In genomic region chr19:51754106-51754505, GRCh38 we compare ENCODE assay signal across 27 cellular contexts. TPM values are rescaled to one million over a fixed set of nuclear protein-coding genes. Genes with fewer than 3 reads are reported as not detected.
A peak's percentile ranks its signal among the peaks of the same experiment; 100 is the strongest.
DNase-seq lines count a peak whose midpoint lies in the region; ATAC-seq, FAIRE-seq and TF ChIP-seq lines count a peak whose summit lies in the region.
"Had no signal": no experiment of that assay in that cellular context is flagged by ENCODE, and none has a peak within 500 bp of the region (broad histone marks: within the 10 kb centered on the region; RNA-seq: fewer than 3 reads in every experiment).

No MANE protein-coding gene starts in this region.

- no peaks in the 10 kb centered on the region for H3K36me3 ChIP-seq in right lobe of liver
- no peaks in the 10 kb centered on the region for H3K36me3 ChIP-seq in HepG2 (replicated peaks in 1 of 2; ENCODE audit: control insufficient read depth in 1 of 2, insufficient read depth in 2 of 2, low read length in 2 of 2)
- H3K36me3 ChIP-seq in neutrophil, result peaks cover 17% of the 10 kb centered on the region
- H3K36me3 ChIP-seq in upper lobe of right lung, result no peaks in the 10 kb centered on the region
- no peaks in the 10 kb centered on the region for H3K36me3 ChIP-seq in thyroid gland
- H3K36me3 ChIP-seq: BE2C, cardiac muscle cell, uterus had no signal

- no peak overlapping the region for H3K4me2 ChIP-seq in HepG2 (ENCODE audit: low read depth, low read length)
- H3K4me2 ChIP-seq: SK-N-SH had no signal

- in situ Hi-C loops in HepG2 (cut with HindIII; ENCODE audit: extremely low pct_ligation_motif_present, low pct_unique_long_range_greater_than_20kb) (no loop called here), ACHN (cut with HindIII; ENCODE audit: low pct_ligation_motif_present, low pct_unique_long_range_greater_than_20kb, low sequenced_read_pairs) (no loop called here)

- H3K4me3 ChIP-seq in right lobe of liver (no peak overlapping the region), HepG2 (replicated peaks in 1 of 3; ENCODE audit: insufficient read depth in 1 of 3, low read depth in 2 of 3, low read length in 3 of 3) (no peak overlapping the region), dorsolateral prefrontal cortex (no peak overlapping the region), neutrophil (ENCODE audit: low read depth in 1 of 2, low read length in 1 of 2) (peak overlapping the region; percentile 88 to 100), upper lobe of right lung (no peak overlapping the region), thyroid gland (replicated peaks in 1 of 3) (no peak overlapping the region)
- H3K4me3 ChIP-seq: cardiac muscle cell, uterus had no signal

- TF ChIP-seq POLR2A in right lobe of liver (IDR thresholded peaks at IDR 0.05) (no peak), HepG2 (IDR thresholded peaks at IDR 0.05; ENCODE audit: insufficient read depth in 1 of 2, low read depth in 2 of 2, low read length in 2 of 2) (no peak), thyroid gland (IDR thresholded peaks at IDR 0.05) (no peak)

- TF ChIP-seq EP300 in HepG2 (IDR thresholded peaks at IDR 0.05; ENCODE audit: low read depth in 2 of 2, low read length in 2 of 2) (no peak), HepG2 (CRISPR knock-in tag; IDR thresholded peaks at IDR 0.05; ENCODE audit: borderline replicate concordance) (no peak)

- TF ChIP-seq CTCF in right lobe of liver (IDR thresholded peaks at IDR 0.05) (no peak), HepG2 (CRISPR knock-in tag; IDR thresholded peaks at IDR 0.05) (no peak), dorsolateral prefrontal cortex (IDR thresholded peaks at IDR 0.05 in 54 of 56, conservative IDR thresholded peaks at IDR 0.05 in 2 of 56; ENCODE audit: low read depth in 1 of 56, partially characterized antibody in 56 of 56) (no peak), neutrophil (IDR thresholded peaks at IDR 0.05) (no peak), upper lobe of right lung (IDR thresholded peaks at IDR 0.05) (no peak), thyroid gland (IDR thresholded peaks at IDR 0.05) (no peak)

- WGBS in right lobe of liver (ENCODE audit: insufficient coverage, low coverage, low lambda C conversion rate, missing lambda C conversion rate), result 48% methylated on average over 3 of the region's 6 CpGs
- 27% methylated on average over 5 of the region's 6 CpGs for WGBS in HepG2 (ENCODE audit: low lambda C conversion rate)
- WGBS in thyroid gland, 2 donors, result 92% methylated on average over 6 of the region's 6 CpGs

- no peak overlapping the region for H3K9ac ChIP-seq in HepG2 (ENCODE audit: insufficient read depth, low read depth, low read length)
- H3K9ac ChIP-seq: SK-N-SH had no signal

- H4K20me1 ChIP-seq in HepG2 (ENCODE audit: insufficient read depth, low read length), result no peaks in the 10 kb centered on the region

- ATAC-seq in right lobe of liver (peak; percentile 32 to 70 (median 62)), HepG2 (no peak), upper lobe of right lung (peak; percentile 65)
- ATAC-seq: activated naive CD4-positive, alpha-beta T cell treated with anti-CD3 and anti-CD28 coated beads, Interleukin-2, amount 50 U/mL, for 72 hours; natural killer cell treated with Interleukin-12 subunit alpha and Interleukin-12 subunit beta and Interleukin-15 and Interleukin-18, amount 100 ng/mL, for 72 hours had no signal

- POLR2A ChIA-PET in HepG2 (lab: Yijun Ruan, JAX), result no interaction called here

- BruUV-seq in HepG2 (replicated peaks; lab: Mats Ljungman, UMichigan), result no TSS peak

- no peak for TF ChIP-seq RAD21 in HepG2 (CRISPR knock-in tag; IDR thresholded peaks at IDR 0.05)

- H3K79me2 ChIP-seq in HepG2 (ENCODE audit: insufficient read depth, low read length), result no peaks in the 10 kb centered on the region

- no peak overlapping the region for H2AFZ ChIP-seq in HepG2 (ENCODE audit: low read length)

- peak in 1 of 3 donors; percentile 44 for DNase-seq in right lobe of liver
- no peak for DNase-seq in HepG2 (ENCODE audit: low spot score)
- no peak for DNase-seq in dorsolateral prefrontal cortex
- DNase-seq in upper lobe of right lung, result no peak
- DNase-seq in HTR-8/SVneo (ENCODE audit: insufficient read length, low spot score), result no peak
- no peak for DNase-seq in ACHN
- DNase-seq in thyroid gland, result no peak
- DNase-seq: activated B cell treated with CpG ODN at 0.5 μM for 24 hours; activated CD4-positive, alpha-beta T cell treated with anti-CD3 and anti-CD28 coated beads, Interleukin-2, amount 50 U/mL, for 4 hours; aorta; BE2C; DMS79 treated with DMSO at 0.1 percent for 48 hours; HFFc6; NCI-H1436; NCI-H526; posterior cingulate gyrus; SK-N-SH; uterus had no signal

- no peak for FAIRE-seq in HepG2 (lab: Jason Lieb, UNC)
- FAIRE-seq in HTR-8/SVneo (lab: Jason Lieb, UNC), result no peak
- FAIRE-seq: A204.1, GM18507 had no signal

- H3K4me1 ChIP-seq in right lobe of liver (no peaks in the 10 kb centered on the region), HepG2 (ENCODE audit: insufficient read depth, low read length) (no peaks in the 10 kb centered on the region), neutrophil (ENCODE audit: control insufficient read depth in 1 of 2, insufficient read depth in 1 of 2, low read depth in 1 of 2, low read length in 1 of 2) (peaks cover 55 to 68% of the 10 kb centered on the region in 2 experiments), upper lobe of right lung (no peaks in the 10 kb centered on the region), thyroid gland (no peaks in the 10 kb centered on the region)
- H3K4me1 ChIP-seq: BE2C, uterus had no signal

- H3K27me3 ChIP-seq in right lobe of liver, result no peaks in the 10 kb centered on the region
- no peaks in the 10 kb centered on the region; a peak in 1 of 5 replicates for H3K27me3 ChIP-seq in HepG2 (ENCODE audit: control insufficient read depth in 1 of 2, insufficient read depth in 2 of 2, low read length in 2 of 2)
- peaks cover 0 to 10% (median 0%) of the 10 kb centered on the region in 45 donors for H3K27me3 ChIP-seq in dorsolateral prefrontal cortex
- no peaks in the 10 kb centered on the region for H3K27me3 ChIP-seq in neutrophil
- no peaks in the 10 kb centered on the region for H3K27me3 ChIP-seq in upper lobe of right lung
- H3K27me3 ChIP-seq in thyroid gland, result no peaks in the 10 kb centered on the region
- H3K27me3 ChIP-seq: cardiac muscle cell, uterus had no signal

- no peaks in the 10 kb centered on the region for H3K9me3 ChIP-seq in right lobe of liver
- no peaks in the 10 kb centered on the region; the same call in 1 of the 2 replicates for H3K9me3 ChIP-seq in HepG2 (ENCODE audit: low read length)
- H3K9me3 ChIP-seq in neutrophil, result no peaks in the 10 kb centered on the region
- no peaks in the 10 kb centered on the region for H3K9me3 ChIP-seq in upper lobe of right lung
- no peaks in the 10 kb centered on the region for H3K9me3 ChIP-seq in thyroid gland
- H3K9me3 ChIP-seq: BE2C, SK-N-SH, uterus had no signal

- intact Hi-C loops in right lobe of liver (cut with DNase I), result no loop called here
- intact Hi-C loops in HepG2 (cut with micrococcal nuclease; ENCODE audit: unreplicated experiment), result no loop called here
- intact Hi-C loops in dorsolateral prefrontal cortex (cut with DNase I), result no loop called here
- intact Hi-C loops in upper lobe of right lung (cut with DNase I), result no loop called here
- intact Hi-C loops in thyroid gland (cut with DNase I), result no loop called here

- CTCF ChIA-PET in HepG2 (lab: Yijun Ruan, JAX; ENCODE audit: low intra/inter-chr PET ratio, low total read pairs), result no interaction called here

- peak overlapping the region in 1 of 3 donors; percentile 29 for H3K27ac ChIP-seq in right lobe of liver
- H3K27ac ChIP-seq in HepG2 (ENCODE audit: extremely low read length, insufficient read depth, low read length), result no peak overlapping the region
- peak overlapping the region in 33 of 59 donors; percentile 11 to 82 (median 47) for H3K27ac ChIP-seq in dorsolateral prefrontal cortex
- peak overlapping the region; percentile 95 for H3K27ac ChIP-seq in neutrophil
- peak overlapping the region; percentile 45 for H3K27ac ChIP-seq in upper lobe of right lung
- no peak overlapping the region for H3K27ac ChIP-seq in thyroid gland
- H3K27ac ChIP-seq: cardiac muscle cell, RWPE1, uterus had no signal

RNA-seq across cellular contexts. Expression of gene FPR1, which starts 2.4 kb away (rescaled TPM):
- total RNA-seq in right lobe of liver (1 to 10 TPM; 1.1 to 9.0 (median 5.2) TPM), HepG2 (2016; rRNA removed; fragmentation: Illumina TruSeq; extraction: Trizol) (not detected in 2 replicates), dorsolateral prefrontal cortex (10 to 100 TPM in 52 of 120 experiments, 1 to 10 TPM in 68; 1.1 to 63.7 (median 7.9) TPM), upper lobe of right lung (53.3 TPM), thyroid gland (1 to 10 TPM; 1.7 to 5.8 (median 3.3) TPM)
- not detected in 2 replicates for total RNA-seq in HepG2 (2016; cell fraction: cytosol; rRNA removed; fragmentation: Illumina TruSeq; extraction: Trizol; ENCODE audit: low read depth)
- not detected in 2 replicates for total RNA-seq in HepG2 (2016; cell fraction: insoluble cytoplasmic fraction; rRNA removed; fragmentation: Illumina TruSeq; extraction: Trizol)
- total RNA-seq in HepG2 (2016; cell fraction: membrane; rRNA removed; fragmentation: Illumina TruSeq; extraction: Trizol), result not detected in 2 replicates
- total RNA-seq in HepG2 (2016; cell fraction: nucleus; rRNA removed; fragmentation: Illumina TruSeq; extraction: Trizol), result not detected in 2 replicates
- polyA plus RNA-seq in HepG2 (2011; rRNA removed), result 0.07 TPM in 1 of 2 replicates, not detected in the other
- 0.03 TPM in 1 of 2 replicates, not detected in the other for polyA plus RNA-seq in HepG2 (2011; cell fraction: cytosol; rRNA removed)
- not detected in 2 replicates for polyA plus RNA-seq in HepG2 (2011; cell fraction: nucleus; rRNA removed)
- 0.27 TPM in 1 of 2 replicates, not detected in the other for polyA plus RNA-seq in HepG2 (2012)
- not detected in 2 replicates for polyA plus RNA-seq in HepG2 (2016; cell fraction: cytosol; fragmentation: Illumina TruSeq; extraction: Trizol; ENCODE audit: low read depth)
- not detected in 2 replicates for polyA plus RNA-seq in HepG2 (2016; cell fraction: insoluble cytoplasmic fraction; fragmentation: Illumina TruSeq; extraction: Trizol; ENCODE audit: low read depth)
- not detected in 2 replicates for polyA plus RNA-seq in HepG2 (2016; cell fraction: membrane; fragmentation: Illumina TruSeq; extraction: Trizol; ENCODE audit: low read depth)
- polyA plus RNA-seq in HepG2 (2016; cell fraction: nucleus; fragmentation: Illumina TruSeq; extraction: Trizol; ENCODE audit: insufficient read depth, low read depth), result not detected in 2 replicates
- polyA minus RNA-seq in HepG2 (2011; rRNA and poly(A)+ RNA removed; ENCODE audit: low replicate concordance), result not detected in 2 replicates
- polyA minus RNA-seq in HepG2 (2011; cell fraction: cytosol; rRNA and poly(A)+ RNA removed), result not detected in 2 replicates
- not detected in 2 replicates for polyA minus RNA-seq in HepG2 (2011; cell fraction: nucleus; rRNA and poly(A)+ RNA removed)
- total RNA-seq: activated naive CD4-positive, alpha-beta T cell treated with anti-CD3 and anti-CD28 coated beads, Interleukin-2, amount 50 U/mL, for 72 hours; activated T-helper 1 cell treated with anti-CD3 and anti-CD28 coated beads, Interleukin-12 subunit alpha, Interleukin-12 subunit beta, Interleukin-2, Interleukin-4 antibody, amounts not matched to agents 30 ng/mL and 10 ng/mL and 1 ng/mL, durations not matched to agents 14 hours and 24 hours and 36 hours; cardiac muscle cell had no signal
- polyA plus RNA-seq: cardiac muscle cell, SK-N-SH had no signal

RNA-seq across cellular contexts. Expression of gene FPR2, which starts 6.9 kb away (rescaled TPM):
- total RNA-seq in right lobe of liver (1 to 10 TPM in 3 of 6 experiments, under 1 TPM in 3; 0.75 to 1.6 (median 1.1) TPM), HepG2 (2016; rRNA removed; fragmentation: Illumina TruSeq; extraction: Trizol) (not detected in 2 replicates), dorsolateral prefrontal cortex (10 to 100 TPM in 1 of 120 experiments, 1 to 10 TPM in 48, under 1 TPM in 52, not detected in 19; 0.19 to 10.7 (median 0.99) TPM), upper lobe of right lung (12.5 TPM), thyroid gland (under 1 TPM in 3 of 4 donors, not detected in 1; 0.11 to 0.94 (median 0.39) TPM)
- total RNA-seq in HepG2 (2016; cell fraction: cytosol; rRNA removed; fragmentation: Illumina TruSeq; extraction: Trizol; ENCODE audit: low read depth), result not detected in 2 replicates
- total RNA-seq in HepG2 (2016; cell fraction: insoluble cytoplasmic fraction; rRNA removed; fragmentation: Illumina TruSeq; extraction: Trizol), result not detected in 2 replicates
- not detected in 2 replicates for total RNA-seq in HepG2 (2016; cell fraction: membrane; rRNA removed; fragmentation: Illumina TruSeq; extraction: Trizol)
- total RNA-seq in HepG2 (2016; cell fraction: nucleus; rRNA removed; fragmentation: Illumina TruSeq; extraction: Trizol), result not detected in 2 replicates
- polyA plus RNA-seq in HepG2 (2011; rRNA removed), result not detected in 2 replicates
- not detected in 2 replicates for polyA plus RNA-seq in HepG2 (2011; cell fraction: cytosol; rRNA removed)
- polyA plus RNA-seq in HepG2 (2011; cell fraction: nucleus; rRNA removed), result not detected in 2 replicates
- not detected in 2 replicates for polyA plus RNA-seq in HepG2 (2012)
- not detected in 2 replicates for polyA plus RNA-seq in HepG2 (2016; cell fraction: cytosol; fragmentation: Illumina TruSeq; extraction: Trizol; ENCODE audit: low read depth)
- not detected in 2 replicates for polyA plus RNA-seq in HepG2 (2016; cell fraction: insoluble cytoplasmic fraction; fragmentation: Illumina TruSeq; extraction: Trizol; ENCODE audit: low read depth)
- polyA plus RNA-seq in HepG2 (2016; cell fraction: membrane; fragmentation: Illumina TruSeq; extraction: Trizol; ENCODE audit: low read depth), result not detected in 2 replicates
- not detected in 2 replicates for polyA plus RNA-seq in HepG2 (2016; cell fraction: nucleus; fragmentation: Illumina TruSeq; extraction: Trizol; ENCODE audit: insufficient read depth, low read depth)
- polyA minus RNA-seq in HepG2 (2011; rRNA and poly(A)+ RNA removed; ENCODE audit: low replicate concordance), result not detected in 2 replicates
- not detected in 2 replicates for polyA minus RNA-seq in HepG2 (2011; cell fraction: cytosol; rRNA and poly(A)+ RNA removed)
- not detected in 2 replicates for polyA minus RNA-seq in HepG2 (2011; cell fraction: nucleus; rRNA and poly(A)+ RNA removed)
- total RNA-seq: activated B cell treated with CpG ODN at 0.5 μM for 24 hours; activated naive CD4-positive, alpha-beta T cell treated with anti-CD3 and anti-CD28 coated beads, Interleukin-2, amount 50 U/mL, for 72 hours; activated T-helper 1 cell treated with anti-CD3 and anti-CD28 coated beads, Interleukin-12 subunit alpha, Interleukin-12 subunit beta, Interleukin-2, Interleukin-4 antibody, amounts not matched to agents 30 ng/mL and 10 ng/mL and 1 ng/mL, durations not matched to agents 14 hours and 24 hours and 36 hours; cardiac muscle cell; HFFc6; MCF 10A had no signal
- polyA plus RNA-seq: cardiac muscle cell, SK-N-SH had no signal

RNA-seq across cellular contexts. Expression of gene HAS1, which starts 30.3 kb away (rescaled TPM):
- total RNA-seq in right lobe of liver (not detected), HepG2 (2016; rRNA removed; fragmentation: Illumina TruSeq; extraction: Trizol) (not detected in 2 replicates), dorsolateral prefrontal cortex (1 to 10 TPM; 1.1 to 8.3 (median 4.0) TPM), upper lobe of right lung (3.7 TPM), thyroid gland (1 to 10 TPM in 2 of 4 donors, not detected in 2; 1.1 to 1.5 TPM)
- total RNA-seq in HepG2 (2016; cell fraction: cytosol; rRNA removed; fragmentation: Illumina TruSeq; extraction: Trizol; ENCODE audit: low read depth), result not detected in 2 replicates
- total RNA-seq in HepG2 (2016; cell fraction: insoluble cytoplasmic fraction; rRNA removed; fragmentation: Illumina TruSeq; extraction: Trizol), result not detected in 2 replicates
- not detected in 2 replicates for total RNA-seq in HepG2 (2016; cell fraction: membrane; rRNA removed; fragmentation: Illumina TruSeq; extraction: Trizol)
- not detected in 2 replicates for total RNA-seq in HepG2 (2016; cell fraction: nucleus; rRNA removed; fragmentation: Illumina TruSeq; extraction: Trizol)
- polyA plus RNA-seq in HepG2 (2011; rRNA removed), result 0.12 TPM in 1 of 2 replicates, not detected in the other
- polyA plus RNA-seq in HepG2 (2011; cell fraction: cytosol; rRNA removed), result not detected in 2 replicates
- not detected in 2 replicates for polyA plus RNA-seq in HepG2 (2011; cell fraction: nucleus; rRNA removed)
- polyA plus RNA-seq in HepG2 (2012), result not detected in 2 replicates
- polyA plus RNA-seq in HepG2 (2016; cell fraction: cytosol; fragmentation: Illumina TruSeq; extraction: Trizol; ENCODE audit: low read depth), result not detected in 2 replicates
- not detected in 2 replicates for polyA plus RNA-seq in HepG2 (2016; cell fraction: insoluble cytoplasmic fraction; fragmentation: Illumina TruSeq; extraction: Trizol; ENCODE audit: low read depth)
- not detected in 2 replicates for polyA plus RNA-seq in HepG2 (2016; cell fraction: membrane; fragmentation: Illumina TruSeq; extraction: Trizol; ENCODE audit: low read depth)
- polyA plus RNA-seq in HepG2 (2016; cell fraction: nucleus; fragmentation: Illumina TruSeq; extraction: Trizol; ENCODE audit: insufficient read depth, low read depth), result not detected in 2 replicates
- not detected in 2 replicates for polyA minus RNA-seq in HepG2 (2011; rRNA and poly(A)+ RNA removed; ENCODE audit: low replicate concordance)
- not detected in 2 replicates for polyA minus RNA-seq in HepG2 (2011; cell fraction: cytosol; rRNA and poly(A)+ RNA removed)
- not detected in 2 replicates for polyA minus RNA-seq in HepG2 (2011; cell fraction: nucleus; rRNA and poly(A)+ RNA removed)
- total RNA-seq: activated B cell treated with CpG ODN at 0.5 μM for 24 hours; activated naive CD4-positive, alpha-beta T cell treated with anti-CD3 and anti-CD28 coated beads, Interleukin-2, amount 50 U/mL, for 72 hours; activated T-helper 1 cell treated with anti-CD3 and anti-CD28 coated beads, Interleukin-12 subunit alpha, Interleukin-12 subunit beta, Interleukin-2, Interleukin-4 antibody, amounts not matched to agents 30 ng/mL and 10 ng/mL and 1 ng/mL, durations not matched to agents 14 hours and 24 hours and 36 hours; HFFc6; natural killer cell treated with Interleukin-12 subunit alpha and Interleukin-12 subunit beta and Interleukin-15 and Interleukin-18, amount 100 ng/mL, for 72 hours had no signal
- polyA plus RNA-seq: aorta, SK-N-SH had no signal

RNA-seq across cellular contexts. Expression of gene FPR3, which starts 40.9 kb away (rescaled TPM):
- total RNA-seq in right lobe of liver (10 to 100 TPM in 1 of 6 experiments, 1 to 10 TPM in 5; 2.2 to 13.9 (median 4.6) TPM), HepG2 (2016; rRNA removed; fragmentation: Illumina TruSeq; extraction: Trizol) (not detected in 2 replicates), dorsolateral prefrontal cortex (1 to 10 TPM in 44 of 120 experiments, under 1 TPM in 66, not detected in 10; 0.17 to 4.0 (median 0.88) TPM), upper lobe of right lung (41.0 TPM), thyroid gland (1 to 10 TPM; 1.6 to 9.7 (median 2.7) TPM)
- not detected in 2 replicates for total RNA-seq in HepG2 (2016; cell fraction: cytosol; rRNA removed; fragmentation: Illumina TruSeq; extraction: Trizol; ENCODE audit: low read depth)
- total RNA-seq in HepG2 (2016; cell fraction: insoluble cytoplasmic fraction; rRNA removed; fragmentation: Illumina TruSeq; extraction: Trizol), result not detected in 2 replicates
- not detected in 2 replicates for total RNA-seq in HepG2 (2016; cell fraction: membrane; rRNA removed; fragmentation: Illumina TruSeq; extraction: Trizol)
- total RNA-seq in HepG2 (2016; cell fraction: nucleus; rRNA removed; fragmentation: Illumina TruSeq; extraction: Trizol), result not detected in 2 replicates
- polyA plus RNA-seq in HepG2 (2011; rRNA removed), result 0.12 TPM in 1 of 2 replicates, not detected in the other
- 0.03 and 0.05 TPM in 2 replicates for polyA plus RNA-seq in HepG2 (2011; cell fraction: cytosol; rRNA removed)
- not detected in 2 replicates for polyA plus RNA-seq in HepG2 (2011; cell fraction: nucleus; rRNA removed)
- 0.07 and 0.08 TPM in 2 replicates for polyA plus RNA-seq in HepG2 (2012)
- polyA plus RNA-seq in HepG2 (2016; cell fraction: cytosol; fragmentation: Illumina TruSeq; extraction: Trizol; ENCODE audit: low read depth), result not detected in 2 replicates
- not detected in 2 replicates for polyA plus RNA-seq in HepG2 (2016; cell fraction: insoluble cytoplasmic fraction; fragmentation: Illumina TruSeq; extraction: Trizol; ENCODE audit: low read depth)
- not detected in 2 replicates for polyA plus RNA-seq in HepG2 (2016; cell fraction: membrane; fragmentation: Illumina TruSeq; extraction: Trizol; ENCODE audit: low read depth)
- polyA plus RNA-seq in HepG2 (2016; cell fraction: nucleus; fragmentation: Illumina TruSeq; extraction: Trizol; ENCODE audit: insufficient read depth, low read depth), result not detected in 2 replicates
- not detected in 2 replicates for polyA minus RNA-seq in HepG2 (2011; rRNA and poly(A)+ RNA removed; ENCODE audit: low replicate concordance)
- not detected in 2 replicates for polyA minus RNA-seq in HepG2 (2011; cell fraction: cytosol; rRNA and poly(A)+ RNA removed)
- polyA minus RNA-seq in HepG2 (2011; cell fraction: nucleus; rRNA and poly(A)+ RNA removed), result not detected in 2 replicates
- total RNA-seq: activated naive CD4-positive, alpha-beta T cell treated with anti-CD3 and anti-CD28 coated beads, Interleukin-2, amount 50 U/mL, for 72 hours; activated T-helper 1 cell treated with anti-CD3 and anti-CD28 coated beads, Interleukin-12 subunit alpha, Interleukin-12 subunit beta, Interleukin-2, Interleukin-4 antibody, amounts not matched to agents 30 ng/mL and 10 ng/mL and 1 ng/mL, durations not matched to agents 14 hours and 24 hours and 36 hours; cardiac muscle cell; HFFc6; MCF 10A; natural killer cell treated with Interleukin-12 subunit alpha and Interleukin-12 subunit beta and Interleukin-15 and Interleukin-18, amount 100 ng/mL, for 72 hours had no signal
- polyA plus RNA-seq: cardiac muscle cell had no signal

Comparison
In these comparisons a context has a peak if more than half of its experiments do, and no peak if none do; other contexts are left out.
1. H3K27ac ChIP-seq: peak in dorsolateral prefrontal cortex (33 of 59), neutrophil (single experiment) and upper lobe of right lung (single experiment); none in HepG2 (single experiment) and thyroid gland (0 of 3).
2. H3K4me3 ChIP-seq: peak in neutrophil (2 of 2); none in right lobe of liver (0 of 3), HepG2 (0 of 3), dorsolateral prefrontal cortex (0 of 59), upper lobe of right lung (single experiment) and thyroid gland (0 of 3).